ENCODE assay signal across 10 cellular contexts in the genomic region with DNA sequence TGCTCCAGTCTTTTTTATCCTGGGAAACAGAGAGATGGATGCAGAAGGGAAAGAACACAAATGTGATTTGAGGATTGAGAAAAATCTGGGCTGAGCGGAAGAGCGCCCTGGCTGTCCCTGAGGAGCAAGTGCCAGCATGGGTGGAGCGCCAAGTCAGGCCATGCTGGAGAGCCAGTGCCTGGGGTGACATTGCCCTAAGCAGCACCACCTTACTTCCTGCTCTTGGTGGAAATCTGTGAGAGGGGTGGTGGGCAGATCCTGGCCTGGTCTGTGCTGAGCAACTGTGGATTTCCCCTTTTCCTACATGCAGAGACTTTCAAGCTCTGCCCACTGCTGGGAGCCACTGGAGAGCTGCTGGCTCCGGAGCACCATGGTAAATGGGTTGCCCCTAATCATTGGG. TPM values are rescaled to one million over a fixed set of nuclear protein-coding genes. Genes with fewer than 3 reads are reported as not detected.
DNase-seq lines count a peak whose midpoint lies in the region; ATAC-seq and TF ChIP-seq lines count a peak whose summit lies in the region.
"Had no signal": no experiment of that assay in that cellular context is flagged by ENCODE, and none has a peak within 500 bp of the region (broad histone marks: within the 10 kb centered on the region; RNA-seq: fewer than 3 reads in every experiment).

No MANE protein-coding gene starts in this region.

- H3K9ac ChIP-seq in Loucy (ENCODE audit: low read depth, low read length, poor library complexity, severe bottlenecking), result peak overlapping the region; percentile 56

- no peaks in the 10 kb centered on the region for H3K79me2 ChIP-seq in Loucy (ENCODE audit: insufficient read depth, low read length)

- no peak overlapping the region for H3K4me3 ChIP-seq in Loucy (ENCODE audit: low read length, poor library complexity, severe bottlenecking)
- H3K4me3 ChIP-seq in suprapubic skin, result no peak overlapping the region

- H3K27ac ChIP-seq in suprapubic skin, result no peak overlapping the region

- H3K4me1 ChIP-seq in Loucy (ENCODE audit: insufficient read depth, low read length, poor library complexity, severe bottlenecking) (peaks cover 45% of the 10 kb centered on the region), suprapubic skin (peaks cover 39% of the 10 kb centered on the region)

- H4K20me1 ChIP-seq in Loucy (ENCODE audit: insufficient read depth, low read length, poor library complexity, severe bottlenecking), result no peaks in the 10 kb centered on the region

- POLR2A ChIA-PET in naive thymus-derived CD8-positive, alpha-beta T cell (lab: Charles Lee), result interaction anchor here (0.6 to 14.0 kb wide), 5 partner anchors 8 to 58 kb away, joined by 3 to 292 read pairs (median 4); no protein-coding TSS in a partner anchor

- no peak for TF ChIP-seq EP300 in suprapubic skin (IDR thresholded peaks at IDR 0.05)

- ATAC-seq in naive thymus-derived CD8-positive, alpha-beta T cell, result peak in 1 of 2 donors; percentile 33
- no peak for ATAC-seq in activated CD4-positive, CD25-positive, alpha-beta regulatory T cell treated with anti-CD3 and anti-CD28 coated beads, Interleukin-2, amount 50 U/mL, for 24 hours

- no peak overlapping the region for H2AFZ ChIP-seq in Loucy (ENCODE audit: low read length)

- WGBS in suprapubic skin, result 68% methylated on average over 4 of the region's 4 CpGs

- no peaks in the 10 kb centered on the region for H3K9me2 ChIP-seq in Loucy (replicated peaks; ENCODE audit: low read depth, low read length)

- H3K36me3 Mint-ChIP-seq in chondrocyte (ENCODE audit: low read depth), result no peaks in the 10 kb centered on the region
- H3K36me3 Mint-ChIP-seq in naive thymus-derived CD8-positive, alpha-beta T cell, result no peaks in the 10 kb centered on the region
- H3K36me3 Mint-ChIP-seq: naive B cell had no signal

- DNase-seq in AG08395 (ENCODE audit: low spot score) (peak; percentile 8), chondrocyte (ENCODE audit: low spot score) (no peak), NCI-H82 (lab: John Stamatoyannopoulos, UW) (no peak), NCI-H1417 (lab: John Stamatoyannopoulos, UW) (no peak), suprapubic skin (ENCODE audit: low spot score in 2 of 2) (no peak)
- no peak for DNase-seq in naive thymus-derived CD8-positive, alpha-beta T cell
- DNase-seq: naive B cell, NCI-H446 had no signal

- no peak overlapping the region for H3K4me3 Mint-ChIP-seq in chondrocyte (ENCODE audit: unreplicated experiment)
- H3K4me3 Mint-ChIP-seq in naive thymus-derived CD8-positive, alpha-beta T cell, result peak overlapping the region in 4 of 10 donors; percentile 36 to 74 (median 44)

- no peaks in the 10 kb centered on the region for H3K9me3 Mint-ChIP-seq in chondrocyte (ENCODE audit: low read depth)
- H3K9me3 Mint-ChIP-seq in naive thymus-derived CD8-positive, alpha-beta T cell, result no peaks in the 10 kb centered on the region
- H3K9me3 Mint-ChIP-seq: naive B cell had no signal

- H3K4me1 Mint-ChIP-seq in chondrocyte (ENCODE audit: low read depth), result peaks cover 37% of the 10 kb centered on the region
- peaks cover 35 to 80% (median 63%) of the 10 kb centered on the region in 4 donors for H3K4me1 Mint-ChIP-seq in naive thymus-derived CD8-positive, alpha-beta T cell

- H3K4me2 ChIP-seq in Loucy (ENCODE audit: low read depth, low read length, poor library complexity, severe bottlenecking), result no peak overlapping the region

- peak overlapping the region; percentile 3 for H3K27ac Mint-ChIP-seq in chondrocyte (ENCODE audit: unreplicated experiment)
- H3K27ac Mint-ChIP-seq in naive thymus-derived CD8-positive, alpha-beta T cell, result peak overlapping the region in 6 of 10 donors; percentile 4 to 95 (median 47)

- H3K27me3 ChIP-seq in Loucy (ENCODE audit: insufficient read depth, low read length, poor library complexity, severe bottlenecking) (no peaks in the 10 kb centered on the region), suprapubic skin (no peaks in the 10 kb centered on the region)

- H3K27me3 Mint-ChIP-seq in chondrocyte (ENCODE audit: low read depth), result no peaks in the 10 kb centered on the region
- no peaks in the 10 kb centered on the region for H3K27me3 Mint-ChIP-seq in naive thymus-derived CD8-positive, alpha-beta T cell
- H3K27me3 Mint-ChIP-seq: naive B cell had no signal

- peaks cover 3% of the 10 kb centered on the region; the same call in 1 of the 2 replicates for H3F3A ChIP-seq in Loucy (ENCODE audit: low read depth)

- H3K36me3 ChIP-seq in Loucy (ENCODE audit: insufficient read depth, low read length), result no peaks in the 10 kb centered on the region
- H3K36me3 ChIP-seq in suprapubic skin, result no peaks in the 10 kb centered on the region

- no peak for TF ChIP-seq POLR2A in suprapubic skin (IDR thresholded peaks at IDR 0.05)

- TF ChIP-seq CTCF in Loucy (conservative IDR thresholded peaks at IDR 0.05; ENCODE audit: low read length) (no peak), chondrocyte (IDR thresholded peaks at IDR 0.05) (no peak), suprapubic skin (IDR thresholded peaks at IDR 0.05) (no peak)

- H3K9me3 ChIP-seq in Loucy (ENCODE audit: insufficient read depth, low read depth, low read length), result no peaks in the 10 kb centered on the region
- H3K9me3 ChIP-seq in suprapubic skin, result no peaks in the 10 kb centered on the region

RNA-seq across cellular contexts. Expression of gene DDIT4, which starts 36.9 kb away (rescaled TPM):
- 68.5 to 241 TPM (median 227 TPM) in 3 replicates for total RNA-seq in chondrocyte
- 10 to 100 TPM; 23.8 to 29.6 TPM for total RNA-seq in naive thymus-derived CD8-positive, alpha-beta T cell
- 100 to 1,000 TPM in 2 of 3 donors, 10 to 100 TPM in 1; 68.0 to 190 (median 189) TPM for polyA plus RNA-seq in naive thymus-derived CD8-positive, alpha-beta T cell
- 100 to 1,000 TPM; 170 to 246 (median 225) TPM for total RNA-seq in suprapubic skin

RNA-seq across cellular contexts. Expression of gene DNAJB12, which starts 44.1 kb away (rescaled TPM):
- total RNA-seq in chondrocyte (27.3 to 29.8 TPM (median 28.7 TPM) in 3 replicates), suprapubic skin (10 to 100 TPM; 44.0 to 61.8 (median 46.7) TPM)
- total RNA-seq in naive thymus-derived CD8-positive, alpha-beta T cell, result 10 to 100 TPM; 25.5 to 27.9 TPM
- 10 to 100 TPM; 13.1 to 25.0 (median 16.6) TPM for polyA plus RNA-seq in naive thymus-derived CD8-positive, alpha-beta T cell
